Comparison of ENCODE assay signal across 17 cellular contexts in genomic region chr2:138602166-138602460, GRCh38.
DNase-seq lines count a peak whose midpoint lies in the region; ATAC-seq and TF ChIP-seq lines count a peak whose summit lies in the region.
"Had no signal": no experiment of that assay in that cellular context is flagged by ENCODE, and none has a peak within 500 bp of the region (broad histone marks: within the 10 kb centered on the region; RNA-seq: fewer than 3 reads in every experiment).

No MANE protein-coding gene starts in this region.

- H3K4me1 Mint-ChIP-seq in glutamatergic neuron (ENCODE audit: low read depth, unreplicated experiment) (peaks cover 16% of the 10 kb centered on the region), type B pancreatic cell (ENCODE audit: unreplicated experiment) (peaks cover 6% of the 10 kb centered on the region)

- H3K4me3 Mint-ChIP-seq in glutamatergic neuron (ENCODE audit: unreplicated experiment): no peak overlapping the region
- H3K4me3 Mint-ChIP-seq in type B pancreatic cell: no peak overlapping the region
- H3K4me3 Mint-ChIP-seq: mesothelial cell of epicardium had no signal

- H3K27ac Mint-ChIP-seq in glutamatergic neuron (ENCODE audit: unreplicated experiment) (peak overlapping the region; percentile 35), type B pancreatic cell (no peak overlapping the region)
- H3K27ac Mint-ChIP-seq: mesothelial cell of epicardium had no signal

- no peaks in the 10 kb centered on the region for H3K36me3 Mint-ChIP-seq in glutamatergic neuron (ENCODE audit: unreplicated experiment)
- H3K36me3 Mint-ChIP-seq in type B pancreatic cell: no peaks in the 10 kb centered on the region

- DNase-seq in Daoy (ENCODE audit: low read depth) (peak; percentile 5), NCI-H146 treated with DMSO at 0.1 percent for 48 hours (lab: John Stamatoyannopoulos, UW; ENCODE audit: unreplicated experiment) (peak; percentile 31), NCI-H69 (lab: John Stamatoyannopoulos, UW) (peak; percentile 58), glutamatergic neuron (no peak), type B pancreatic cell (ENCODE audit: extremely low spot score, unreplicated experiment) (no peak)
- DNase-seq: activated CD4-positive, alpha-beta T cell treated with anti-CD3 and anti-CD28 coated beads, Interleukin-2, amount 50 U/mL, for 4 hours; activated naive CD4-positive, alpha-beta T cell treated with Interleukin-2 at 50 U/mL for 16 hours; activated T-cell treated with anti-CD3 and anti-CD28 coated beads for 4 hours; colonic mucosa; foreskin melanocyte; left colon; NCI-H526 treated with DMSO at 0.1 percent for 48 hours; stimulated activated naive CD8-positive, alpha-beta T cell treated with anti-CD3 and anti-CD28 coated beads, Interleukin-15, Interleukin-2, amounts not matched to agents 100 U/mL and 50 U/mL, for 24 hours; SW 1271 had no signal

- TF ChIP-seq CTCF in glutamatergic neuron (IDR thresholded peaks at IDR 0.05; ENCODE audit: partially characterized antibody, unreplicated experiment): no peak
- TF ChIP-seq CTCF in type B pancreatic cell (conservative IDR thresholded peaks at IDR 0.05): no peak

- H3K9me3 Mint-ChIP-seq in glutamatergic neuron (ENCODE audit: unreplicated experiment) (peaks cover 6% of the 10 kb centered on the region), type B pancreatic cell (no peaks in the 10 kb centered on the region)

- peaks cover 7% of the 10 kb centered on the region for H3K27me3 Mint-ChIP-seq in glutamatergic neuron (ENCODE audit: unreplicated experiment)
- no peaks in the 10 kb centered on the region for H3K27me3 Mint-ChIP-seq in type B pancreatic cell

- ATAC-seq in HG03108 (IDR thresholded peaks at IDR 0.05; ENCODE audit: unreplicated experiment) (no peak), GM21619 (IDR thresholded peaks at IDR 0.05; ENCODE audit: unreplicated experiment) (no peak)
- ATAC-seq: left colon; stimulated activated naive CD8-positive, alpha-beta T cell treated with anti-CD3 and anti-CD28 coated beads, Interleukin-15, Interleukin-2, amounts not matched to agents 100 U/mL and 50 U/mL, for 24 hours had no signal

Comparison
In these comparisons a context has a peak if more than half of its experiments do, and no peak if none do; other contexts are left out.
1. DNase-seq: peak in Daoy (single experiment), NCI-H146 treated with DMSO at 0.1 percent for 48 hours (single experiment) and NCI-H69 (single experiment); none in glutamatergic neuron (single experiment) and type B pancreatic cell (single experiment).